12 cellular contexts compared by ENCODE assay signal in the genomic region with DNA sequence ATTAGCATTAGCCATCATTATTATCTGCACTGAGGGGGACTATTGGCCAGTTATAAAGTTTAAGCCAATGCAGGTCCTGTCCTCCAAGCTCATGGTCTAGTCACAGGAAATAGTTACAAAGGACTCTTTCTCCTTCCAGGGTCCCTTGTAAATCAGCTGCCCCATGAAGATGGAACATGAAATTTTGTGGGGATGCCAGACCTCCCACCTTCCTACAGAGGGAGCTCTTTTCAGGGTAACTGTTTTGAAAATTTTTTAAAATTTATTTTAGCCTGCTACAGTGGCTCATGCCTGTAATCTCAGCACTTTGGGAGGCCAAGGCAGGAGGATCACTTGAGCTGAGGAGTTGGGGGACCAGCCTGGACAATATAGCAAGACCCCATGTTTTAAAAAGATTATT.
A peak's percentile ranks its signal among the peaks of the same experiment; 100 is the strongest.
DNase-seq lines count a peak whose midpoint lies in the region; ATAC-seq and TF ChIP-seq lines count a peak whose summit lies in the region.
"Had no signal": no experiment of that assay in that cellular context is flagged by ENCODE, and none has a peak within 500 bp of the region (broad histone marks: within the 10 kb centered on the region; RNA-seq: fewer than 3 reads in every experiment).

No MANE protein-coding gene starts in this region.

- H3K79me2 ChIP-seq in SK-N-SH (ENCODE audit: insufficient read depth) (no peaks in the 10 kb centered on the region), OCI-LY3 (ENCODE audit: low read length) (no peaks in the 10 kb centered on the region), smooth muscle cell (ENCODE audit: low read depth) (no peaks in the 10 kb centered on the region)

- no peak overlapping the region for H3K27ac ChIP-seq in SK-N-SH (ENCODE audit: low read depth in 2 of 2, low read length in 1 of 2)
- no peak overlapping the region for H3K27ac ChIP-seq in OCI-LY3 (ENCODE audit: low read length)
- H3K27ac ChIP-seq in smooth muscle cell (ENCODE audit: low read depth) = no peak overlapping the region
- no peak overlapping the region for H3K27ac ChIP-seq in coronary artery
- H3K27ac ChIP-seq: thyroid gland had no signal

- TF ChIP-seq RAD21 in SK-N-SH (IDR thresholded peaks at IDR 0.05; ENCODE audit: low read length) = no peak

- H3K9ac ChIP-seq in SK-N-SH = no peak overlapping the region
- H3K9ac ChIP-seq in OCI-LY3 (ENCODE audit: low read length) = no peak overlapping the region
- no peak overlapping the region for H3K9ac ChIP-seq in smooth muscle cell (ENCODE audit: low read depth)

- POLR2A ChIA-PET in SK-N-SH (lab: Yijun Ruan, JAX) = no interaction called here

- TF ChIP-seq EP300 in SK-N-SH (IDR thresholded peaks at IDR 0.05; ENCODE audit: borderline replicate concordance in 1 of 2, low read depth in 1 of 2, low read length in 1 of 2) = no peak

- H3K9me3 ChIP-seq in SK-N-SH (no peaks in the 10 kb centered on the region), OCI-LY3 (ENCODE audit: insufficient read depth, low read length) (no peaks in the 10 kb centered on the region), smooth muscle cell (replicated peaks; ENCODE audit: low read depth) (no peaks in the 10 kb centered on the region)
- H3K9me3 ChIP-seq: thyroid gland had no signal

- H3K4me2 ChIP-seq in SK-N-SH (no peak overlapping the region), OCI-LY3 (ENCODE audit: low read length) (no peak overlapping the region), smooth muscle cell (no peak overlapping the region)

- H3K4me3 ChIP-seq in SK-N-SH (ENCODE audit: low read depth in 2 of 2, low read length in 1 of 2) = no peak overlapping the region
- no peak overlapping the region for H3K4me3 ChIP-seq in OCI-LY3 (ENCODE audit: low read length)
- no peak overlapping the region for H3K4me3 ChIP-seq in epithelial cell of proximal tubule (ENCODE audit: low read depth, low read length)
- no peak overlapping the region for H3K4me3 ChIP-seq in smooth muscle cell
- no peak overlapping the region for H3K4me3 ChIP-seq in coronary artery
- H3K4me3 ChIP-seq: thyroid gland had no signal

- H3K4me1 ChIP-seq in SK-N-SH (ENCODE audit: control insufficient read depth in 1 of 2, insufficient read depth in 2 of 2, low read depth in 1 of 2, low read length in 1 of 2) = no peaks in the 10 kb centered on the region
- peaks cover 9% of the 10 kb centered on the region for H3K4me1 ChIP-seq in OCI-LY3 (ENCODE audit: low read length)
- H3K4me1 ChIP-seq in smooth muscle cell (ENCODE audit: low read depth) = peaks cover 4% of the 10 kb centered on the region
- H3K4me1 ChIP-seq: thyroid gland had no signal

- CTCF ChIA-PET in SK-N-SH (lab: Yijun Ruan, JAX) = interaction anchor here (0.8 to 1.5 kb wide), 4 partner anchors 9 to 236 kb away, joined by 3 to 5 read pairs (median 4); no protein-coding TSS in a partner anchor

- DNase-seq in SK-N-SH (no peak), epithelial cell of proximal tubule (ENCODE audit: low read depth) (no peak), smooth muscle cell (lab: John Stamatoyannopoulos, UW; ENCODE audit: unreplicated experiment) (no peak), T-helper 2 cell (no peak), coronary artery (ENCODE audit: low spot score) (no peak)
- DNase-seq: activated T-cell treated with anti-CD3 and anti-CD28 coated beads for 4 hours, aorta, NCI-H2081, thyroid gland had no signal

- H4K20me1 ChIP-seq in SK-N-SH (ENCODE audit: insufficient read depth) (no peaks in the 10 kb centered on the region), OCI-LY3 (ENCODE audit: insufficient read depth, low read length) (no peaks in the 10 kb centered on the region), smooth muscle cell (ENCODE audit: low read depth) (no peaks in the 10 kb centered on the region)

- H3K27me3 ChIP-seq in SK-N-SH (ENCODE audit: insufficient read depth) (no peaks in the 10 kb centered on the region; the same call in 1 of the 2 replicates), OCI-LY3 (ENCODE audit: low read depth, low read length) (peaks cover 27% of the 10 kb centered on the region), smooth muscle cell (ENCODE audit: low read depth) (no peaks in the 10 kb centered on the region)
- H3K27me3 ChIP-seq: thyroid gland had no signal

- no peak for ATAC-seq in SK-N-SH treated with all-trans-retinoic acid at 6 μM for 48 hours
- no peak for ATAC-seq in HG03432 (IDR thresholded peaks at IDR 0.05; ENCODE audit: unreplicated experiment)

- TF ChIP-seq CTCF in SK-N-SH (IDR thresholded peaks at IDR 0.05) = peak; percentile 39; the same call in 1 of the 2 replicates
- peak; percentile 40; the same call in 1 of the 2 replicates for TF ChIP-seq CTCF in OCI-LY3 (IDR thresholded peaks at IDR 0.05; ENCODE audit: low read depth, low read length)
- TF ChIP-seq CTCF in epithelial cell of proximal tubule (conservative IDR thresholded peaks at IDR 0.05; ENCODE audit: low read depth, low read length) = peak; percentile 69
- TF ChIP-seq CTCF in smooth muscle cell (IDR thresholded peaks at IDR 0.05; ENCODE audit: borderline replicate concordance, insufficient read depth, poor library complexity, severe bottlenecking) = peak; percentile 14
- TF ChIP-seq CTCF in coronary artery (IDR thresholded peaks at IDR 0.05) = no peak

- H2AFZ ChIP-seq in SK-N-SH (ENCODE audit: low read depth) = no peak overlapping the region
- H2AFZ ChIP-seq in OCI-LY3 (ENCODE audit: low read depth, low read length) = no peak overlapping the region
- H2AFZ ChIP-seq in smooth muscle cell (ENCODE audit: low read depth) = no peak overlapping the region

- H3K9me2 ChIP-seq in SK-N-SH = no peaks in the 10 kb centered on the region

- H3F3A ChIP-seq in SK-N-SH (replicated peaks; ENCODE audit: insufficient read depth) = no peaks in the 10 kb centered on the region
- no peaks in the 10 kb centered on the region for H3F3A ChIP-seq in smooth muscle cell (ENCODE audit: low read depth)

- no peaks in the 10 kb centered on the region for H3K36me3 ChIP-seq in SK-N-SH (replicated peaks in 1 of 2; ENCODE audit: control insufficient read depth in 1 of 2, insufficient read depth in 2 of 2, low read length in 1 of 2)
- H3K36me3 ChIP-seq in OCI-LY3 (replicated peaks; ENCODE audit: low read depth, low read length) = no peaks in the 10 kb centered on the region
- H3K36me3 ChIP-seq in smooth muscle cell (ENCODE audit: low read depth) = no peaks in the 10 kb centered on the region
- H3K36me3 ChIP-seq: thyroid gland had no signal

TF ChIP-seq in SK-N-SH, 30 proteins besides CTCF, POLR2A, EP300 and RAD21 (continues in another document):
- TF ChIP-seq MXI1 (IDR thresholded peaks at IDR 0.05; ENCODE audit: low read depth, low read length) (no peak), FOXM1 (IDR thresholded peaks at IDR 0.05; ENCODE audit: low read depth) (no peak), FOSL2 (IDR thresholded peaks at IDR 0.05; ENCODE audit: borderline replicate concordance, low read depth) (no peak), NFIC (IDR thresholded peaks at IDR 0.05; ENCODE audit: borderline replicate concordance) (no peak), RFX5 (IDR thresholded peaks at IDR 0.05; ENCODE audit: low read length) (no peak)
- TF ChIP-seq, protein P1, sequence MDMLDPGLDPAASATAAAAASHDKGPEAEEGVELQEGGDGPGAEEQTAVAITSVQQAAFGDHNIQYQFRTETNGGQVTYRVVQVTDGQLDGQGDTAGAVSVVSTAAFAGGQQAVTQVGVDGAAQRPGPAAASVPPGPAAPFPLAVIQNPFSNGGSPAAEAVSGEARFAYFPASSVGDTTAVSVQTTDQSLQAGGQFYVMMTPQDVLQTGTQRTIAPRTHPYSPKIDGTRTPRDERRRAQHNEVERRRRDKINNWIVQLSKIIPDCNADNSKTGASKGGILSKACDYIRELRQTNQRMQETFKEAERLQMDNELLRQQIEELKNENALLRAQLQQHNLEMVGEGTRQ (IDR thresholded peaks at IDR 0.05; ENCODE audit: borderline replicate concordance, low read depth, low read length) = no peak
- TF ChIP-seq, protein P2, sequence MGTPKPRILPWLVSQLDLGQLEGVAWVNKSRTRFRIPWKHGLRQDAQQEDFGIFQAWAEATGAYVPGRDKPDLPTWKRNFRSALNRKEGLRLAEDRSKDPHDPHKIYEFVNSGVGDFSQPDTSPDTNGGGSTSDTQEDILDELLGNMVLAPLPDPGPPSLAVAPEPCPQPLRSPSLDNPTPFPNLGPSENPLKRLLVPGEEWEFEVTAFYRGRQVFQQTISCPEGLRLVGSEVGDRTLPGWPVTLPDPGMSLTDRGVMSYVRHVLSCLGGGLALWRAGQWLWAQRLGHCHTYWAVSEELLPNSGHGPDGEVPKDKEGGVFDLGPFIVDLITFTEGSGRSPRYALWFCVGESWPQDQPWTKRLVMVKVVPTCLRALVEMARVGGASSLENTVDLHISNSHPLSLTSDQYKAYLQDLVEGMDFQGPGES (IDR thresholded peaks at IDR 0.05; ENCODE audit: low read depth, low read length) = no peak

TF ChIP-seq in SK-N-SH treated with all-trans-retinoic acid at 6 μM for 48 hours, 23 proteins besides CTCF, POLR2A, EP300 and RAD21:
- no peak for TF ChIP-seq CSDC2 (CRISPR knock-in tag; IDR thresholded peaks at IDR 0.05)
- TF ChIP-seq, protein P3, sequence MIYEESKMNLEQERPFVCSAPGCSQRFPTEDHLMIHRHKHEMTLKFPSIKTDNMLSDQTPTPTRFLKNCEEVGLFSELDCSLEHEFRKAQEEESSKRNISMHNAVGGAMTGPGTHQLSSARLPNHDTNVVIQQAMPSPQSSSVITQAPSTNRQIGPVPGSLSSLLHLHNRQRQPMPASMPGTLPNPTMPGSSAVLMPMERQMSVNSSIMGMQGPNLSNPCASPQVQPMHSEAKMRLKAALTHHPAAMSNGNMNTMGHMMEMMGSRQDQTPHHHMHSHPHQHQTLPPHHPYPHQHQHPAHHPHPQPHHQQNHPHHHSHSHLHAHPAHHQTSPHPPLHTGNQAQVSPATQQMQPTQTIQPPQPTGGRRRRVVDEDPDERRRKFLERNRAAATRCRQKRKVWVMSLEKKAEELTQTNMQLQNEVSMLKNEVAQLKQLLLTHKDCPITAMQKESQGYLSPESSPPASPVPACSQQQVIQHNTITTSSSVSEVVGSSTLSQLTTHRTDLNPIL (CRISPR knock-in tag; IDR thresholded peaks at IDR 0.05; ENCODE audit: low read depth) = no peak
- TF ChIP-seq TOX (CRISPR knock-in tag; IDR thresholded peaks at IDR 0.05; ENCODE audit: borderline replicate concordance) = no peak
